In genomic region chr4:5712517-5712916, GRCh38 we compare ENCODE assay signal across 10 cellular contexts. TPM values are rescaled to one million over a fixed set of nuclear protein-coding genes. Genes with fewer than 3 reads are reported as not detected.
A peak's percentile ranks its signal among the peaks of the same experiment; 100 is the strongest.
DNase-seq lines count a peak whose midpoint lies in the region; ATAC-seq and TF ChIP-seq lines count a peak whose summit lies in the region.
"Had no signal": no experiment of that assay in that cellular context is flagged by ENCODE, and none has a peak within 500 bp of the region (broad histone marks: within the 10 kb centered on the region; RNA-seq: fewer than 3 reads in every experiment).

No MANE protein-coding gene starts in this region.

- H3K9me3 Mint-ChIP-seq in activated CD4-positive, alpha-beta memory T cell treated with anti-CD3 and anti-CD28 coated beads, Interleukin-2, amount 10 ng/mL, durations not matched to agents 7 days and 5 days: peaks cover 5% of the 10 kb centered on the region
- H3K9me3 Mint-ChIP-seq in T-cell: peaks cover 6 to 20% (median 18%) of the 10 kb centered on the region in 3 donors

- WGBS in ovary, 3 donors: 90 to 94% (median 92%) methylated on average over 7 of the region's 7 CpGs

- DNase-seq in EL (peak; percentile 82), H4 (ENCODE audit: low spot score) (peak; percentile 45), lower lobe of right lung (no peak), H7 (no peak), ovary (no peak), T-cell (no peak)
- no peak for DNase-seq in activated CD4-positive, alpha-beta memory T cell treated with anti-CD3 and anti-CD28 coated beads, Interleukin-2, amount 10 ng/mL, durations not matched to agents 7 days and 5 days
- DNase-seq: NCI-H774, spleen had no signal

- TF ChIP-seq EP300 in ovary (IDR thresholded peaks at IDR 0.05): no peak

- peaks cover 25% of the 10 kb centered on the region for H3K4me1 ChIP-seq in lower lobe of right lung
- H3K4me1 ChIP-seq in ovary (ENCODE audit: insufficient read depth): peaks cover 10% of the 10 kb centered on the region

- CTCF ChIA-PET in activated CD4-positive, alpha-beta memory T cell treated with anti-CD3 and anti-CD28 coated beads, Interleukin-2, amount 10 ng/mL, durations not matched to agents 7 days and 5 days (lab: Charles Lee): no interaction called here
- CTCF ChIA-PET in T-cell (lab: Charles Lee): no interaction called here

- POLR2A ChIA-PET in activated CD4-positive, alpha-beta memory T cell treated with anti-CD3 and anti-CD28 coated beads, Interleukin-2, amount 10 ng/mL, durations not matched to agents 7 days and 5 days (lab: Charles Lee): no interaction called here
- POLR2A ChIA-PET in T-cell (lab: Charles Lee): no interaction called here

- ATAC-seq in lower lobe of right lung (no peak), HG02610 (IDR thresholded peaks at IDR 0.05; ENCODE audit: unreplicated experiment) (no peak), T-cell (replicated peaks in 1 of 4) (no peak)

- peak overlapping the region; percentile 63 for H3K4me3 ChIP-seq in lower lobe of right lung
- H3K4me3 ChIP-seq in H7 (ENCODE audit: insufficient read depth, low read depth, low read length): no peak overlapping the region
- H3K4me3 ChIP-seq in ovary: no peak overlapping the region

- intact Hi-C loops in lower lobe of right lung (cut with DNase I) (no loop called here), ovary (cut with DNase I) (no loop called here)

- peak overlapping the region; percentile 23 for H3K4me3 Mint-ChIP-seq in activated CD4-positive, alpha-beta memory T cell treated with anti-CD3 and anti-CD28 coated beads, Interleukin-2, amount 10 ng/mL, durations not matched to agents 7 days and 5 days
- peak overlapping the region in 1 of 3 donors; percentile 42 for H3K4me3 Mint-ChIP-seq in T-cell

- peaks cover 16% of the 10 kb centered on the region for H3K4me1 Mint-ChIP-seq in activated CD4-positive, alpha-beta memory T cell treated with anti-CD3 and anti-CD28 coated beads, Interleukin-2, amount 10 ng/mL, durations not matched to agents 7 days and 5 days
- peaks cover 7 to 10% (median 7%) of the 10 kb centered on the region in 3 donors for H3K4me1 Mint-ChIP-seq in T-cell

- TF ChIP-seq CTCF in lower lobe of right lung (IDR thresholded peaks at IDR 0.05) (no peak), ovary (IDR thresholded peaks at IDR 0.05) (no peak)

- H3K27ac Mint-ChIP-seq in activated CD4-positive, alpha-beta memory T cell treated with anti-CD3 and anti-CD28 coated beads, Interleukin-2, amount 10 ng/mL, durations not matched to agents 7 days and 5 days: no peak overlapping the region
- no peak overlapping the region for H3K27ac Mint-ChIP-seq in T-cell

- H3K36me3 Mint-ChIP-seq in activated CD4-positive, alpha-beta memory T cell treated with anti-CD3 and anti-CD28 coated beads, Interleukin-2, amount 10 ng/mL, durations not matched to agents 7 days and 5 days (ENCODE audit: low read depth): peaks cover 8% of the 10 kb centered on the region
- H3K36me3 Mint-ChIP-seq in T-cell: peaks cover 4% of the 10 kb centered on the region

- TF ChIP-seq POLR2A in ovary (IDR thresholded peaks at IDR 0.05): no peak

- H3K27ac ChIP-seq in lower lobe of right lung (no peak overlapping the region), ovary (no peak overlapping the region)
- H3K27ac ChIP-seq: spleen had no signal

- H3K9me3 ChIP-seq in lower lobe of right lung: peaks cover 6% of the 10 kb centered on the region
- H3K9me3 ChIP-seq in ovary: no peaks in the 10 kb centered on the region

- H3K36me3 ChIP-seq in lower lobe of right lung: no peaks in the 10 kb centered on the region
- H3K36me3 ChIP-seq in H7 (replicated peaks; ENCODE audit: control insufficient read depth, insufficient read depth, low read length): no peaks in the 10 kb centered on the region
- H3K36me3 ChIP-seq in ovary: no peaks in the 10 kb centered on the region
- H3K36me3 ChIP-seq: spleen had no signal

- H3K27me3 ChIP-seq in lower lobe of right lung (ENCODE audit: low read depth): peaks cover 14% of the 10 kb centered on the region
- H3K27me3 ChIP-seq in H7 (ENCODE audit: control insufficient read depth, insufficient read depth, low read length): peaks cover 12% of the 10 kb centered on the region
- no peaks in the 10 kb centered on the region for H3K27me3 ChIP-seq in ovary

- peaks cover 28% of the 10 kb centered on the region for H3K27me3 Mint-ChIP-seq in activated CD4-positive, alpha-beta memory T cell treated with anti-CD3 and anti-CD28 coated beads, Interleukin-2, amount 10 ng/mL, durations not matched to agents 7 days and 5 days
- peaks cover 32 to 37% of the 10 kb centered on the region in 2 donors for H3K27me3 Mint-ChIP-seq in T-cell

RNA-seq across cellular contexts. Expression of gene EVC, which starts 1.5 kb away (rescaled TPM):
- 5.5 and 6.7 TPM in 2 replicates for total RNA-seq in H4 (2014; rRNA removed; shearing (Covaris generic))
- 1 to 10 TPM; 3.2 to 4.7 TPM for total RNA-seq in activated CD4-positive, alpha-beta memory T cell treated with anti-CD3 and anti-CD28 coated beads, Interleukin-2, amount 10 ng/mL, durations not matched to agents 7 days and 5 days
- total RNA-seq in lower lobe of right lung: 24.3 TPM
- total RNA-seq in H7 (2014; rRNA removed; shearing (Covaris generic)): 4.5 and 15.4 TPM in 2 replicates
- total RNA-seq in ovary: 10 to 100 TPM; 41.7 to 63.5 (median 48.9) TPM
- polyA plus RNA-seq in ovary: 10 to 100 TPM; 16.4 to 20.1 TPM
- total RNA-seq in T-cell: 1 to 10 TPM in 4 of 5 donors, under 1 TPM in 1; 0.40 to 3.6 (median 1.6) TPM

RNA-seq across cellular contexts. Expression of gene EVC2, which starts 4.2 kb away (rescaled TPM):
- 1.3 and 2.3 TPM in 2 replicates for total RNA-seq in H4 (2014; rRNA removed; shearing (Covaris generic))
- total RNA-seq in activated CD4-positive, alpha-beta memory T cell treated with anti-CD3 and anti-CD28 coated beads, Interleukin-2, amount 10 ng/mL, durations not matched to agents 7 days and 5 days: 1 to 10 TPM; 2.2 TPM
- total RNA-seq in lower lobe of right lung (4.9 TPM), ovary (10 to 100 TPM; 10.9 to 19.4 (median 14.2) TPM), T-cell (1 to 10 TPM; 1.1 to 2.9 (median 1.8) TPM)
- total RNA-seq in H7 (2014; rRNA removed; shearing (Covaris generic)): 6.2 and 7.5 TPM in 2 replicates
- polyA plus RNA-seq in ovary: 10 to 100 TPM in 1 of 2 donors, 1 to 10 TPM in 1; 8.1 to 11.4 TPM

Comparison
In these comparisons a context has a peak if more than half of its experiments do, and no peak if none do; other contexts are left out.
1. DNase-seq: peak in EL (single experiment) and H4 (single experiment); none in activated CD4-positive, alpha-beta memory T cell treated with anti-CD3 and anti-CD28 coated beads, Interleukin-2, amount 10 ng/mL, durations not matched to agents 7 days and 5 days (single experiment), lower lobe of right lung (single experiment), H7 (single experiment), ovary (0 of 5) and T-cell (0 of 34).